ENCODE assay signal across 38 cellular contexts in genomic region chr21:32975811-32976507, GRCh38. TPM values are rescaled to one million over a fixed set of nuclear protein-coding genes. Genes with fewer than 3 reads are reported as not detected.
"Had no signal": no experiment of that assay in that cellular context is flagged by ENCODE, and none has a peak within 500 bp of the region (broad histone marks: within the 10 kb centered on the region; RNA-seq: fewer than 3 reads in every experiment).

No MANE protein-coding gene starts in this region.

- H3K27me3 ChIP-seq: ascending aorta, right atrium auricular region had no signal

- H3K4me3 Mint-ChIP-seq: activated CD4-positive, alpha-beta memory T cell treated with anti-CD3 and anti-CD28 coated beads for 36 hours; activated CD4-positive, alpha-beta T cell treated with anti-CD3 and anti-CD28 coated beads, Interleukin-2, amount 10 ng/mL, durations not matched to agents 24 days and 14 days; activated naive CD4-positive, alpha-beta T cell treated with anti-CD3 and anti-CD28 coated beads for 36 hours; activated naive CD8-positive, alpha-beta T cell treated with anti-CD3 and anti-CD28 coated beads for 36 hours; activated T-helper 1 cell treated with anti-CD3 and anti-CD28 coated beads, Interleukin-12 subunit alpha, Interleukin-12 subunit beta, Interleukin-2, Interleukin-4 antibody, amounts not matched to agents 30 ng/mL and 10 ng/mL and 1 ng/mL, durations not matched to agents 14 hours and 24 hours and 36 hours; endodermal cell; naive B cell; nephron progenitor cell; stimulated activated memory B cell treated with anti-CD40 and anti-IgM and Interleukin-4, amounts not matched to agents 10 μg/mL and 1 μg/mL and 100 μg/mL, for 72 hours; stimulated activated naive CD8-positive, alpha-beta T cell treated with anti-CD3 and anti-CD28 coated beads, Interleukin-15, amount 100 ng/mL, for 72 hours; T-helper 17 cell had no signal

- H3K4me1 ChIP-seq: adrenal gland, ascending aorta, esophagus squamous epithelium, heart right ventricle, parathyroid adenoma, psoas muscle, right atrium auricular region, tibial artery, upper lobe of right lung had no signal

- H3K9me3 Mint-ChIP-seq: activated CD4-positive, alpha-beta memory T cell treated with anti-CD3 and anti-CD28 coated beads for 36 hours; activated CD4-positive, alpha-beta T cell treated with anti-CD3 and anti-CD28 coated beads, Interleukin-2, amount 10 ng/mL, durations not matched to agents 24 days and 14 days; activated naive CD4-positive, alpha-beta T cell treated with anti-CD3 and anti-CD28 coated beads for 36 hours; activated naive CD8-positive, alpha-beta T cell treated with anti-CD3 and anti-CD28 coated beads for 36 hours; activated T-helper 1 cell treated with anti-CD3 and anti-CD28 coated beads, Interleukin-12 subunit alpha, Interleukin-12 subunit beta, Interleukin-2, Interleukin-4 antibody, amounts not matched to agents 30 ng/mL and 10 ng/mL and 1 ng/mL, durations not matched to agents 14 hours and 24 hours and 36 hours; endodermal cell; nephron progenitor cell; stimulated activated naive CD8-positive, alpha-beta T cell treated with anti-CD3 and anti-CD28 coated beads, Interleukin-15, amount 100 ng/mL, for 72 hours had no signal

- H3K27ac ChIP-seq: adrenal gland, ascending aorta, esophagus squamous epithelium, heart right ventricle, parathyroid adenoma, psoas muscle, right atrium auricular region, tibial artery, upper lobe of right lung, WERI-Rb-1 had no signal

- H3K9me3 ChIP-seq: adrenal gland, ascending aorta, esophagus squamous epithelium, heart right ventricle, psoas muscle, right atrium auricular region, tibial artery, upper lobe of right lung had no signal

- H3K36me3 Mint-ChIP-seq: activated CD4-positive, alpha-beta memory T cell treated with anti-CD3 and anti-CD28 coated beads for 36 hours; activated naive CD8-positive, alpha-beta T cell treated with anti-CD3 and anti-CD28 coated beads for 36 hours; brain; naive B cell; stimulated activated memory B cell treated with anti-CD40 and anti-IgM and Interleukin-4, amounts not matched to agents 10 μg/mL and 1 μg/mL and 100 μg/mL, for 72 hours had no signal

- ATAC-seq: heart right ventricle; left ventricle myocardium superior; psoas muscle; stimulated activated memory B cell treated with anti-CD40 and anti-IgM and Interleukin-4, amounts not matched to agents 10 μg/mL and 1 μg/mL and 100 μg/mL, for 72 hours; stimulated activated naive CD8-positive, alpha-beta T cell treated with anti-CD3 and anti-CD28 coated beads, Interleukin-15, amount 100 ng/mL, for 72 hours; T-helper 17 cell; upper lobe of right lung had no signal

- H3K27ac Mint-ChIP-seq: activated CD4-positive, alpha-beta memory T cell treated with anti-CD3 and anti-CD28 coated beads for 36 hours; activated CD4-positive, alpha-beta T cell treated with anti-CD3 and anti-CD28 coated beads, Interleukin-2, amount 10 ng/mL, durations not matched to agents 24 days and 14 days; activated naive CD4-positive, alpha-beta T cell treated with anti-CD3 and anti-CD28 coated beads for 36 hours; activated naive CD8-positive, alpha-beta T cell treated with anti-CD3 and anti-CD28 coated beads for 36 hours; activated T-helper 1 cell treated with anti-CD3 and anti-CD28 coated beads, Interleukin-12 subunit alpha, Interleukin-12 subunit beta, Interleukin-2, Interleukin-4 antibody, amounts not matched to agents 30 ng/mL and 10 ng/mL and 1 ng/mL, durations not matched to agents 14 hours and 24 hours and 36 hours; endodermal cell; nephron progenitor cell; stimulated activated memory B cell treated with anti-CD40 and anti-IgM and Interleukin-4, amounts not matched to agents 10 μg/mL and 1 μg/mL and 100 μg/mL, for 72 hours; stimulated activated naive CD8-positive, alpha-beta T cell treated with anti-CD3 and anti-CD28 coated beads, Interleukin-15, amount 100 ng/mL, for 72 hours; T-helper 17 cell had no signal

- H3K4me3 ChIP-seq: adrenal gland, ascending aorta, esophagus squamous epithelium, heart right ventricle, psoas muscle, right atrium auricular region, smooth muscle cell, tibial artery, upper lobe of right lung had no signal

- H3K36me3 ChIP-seq: adrenal gland, ascending aorta, esophagus squamous epithelium, heart right ventricle, right atrium auricular region, tibial artery, upper lobe of right lung, WERI-Rb-1 had no signal

- H3K4me1 Mint-ChIP-seq: activated CD4-positive, alpha-beta T cell treated with anti-CD3 and anti-CD28 coated beads, Interleukin-2, amount 10 ng/mL, durations not matched to agents 24 days and 14 days; activated naive CD8-positive, alpha-beta T cell treated with anti-CD3 and anti-CD28 coated beads for 36 hours; endodermal cell; naive B cell; stimulated activated memory B cell treated with anti-CD40 and anti-IgM and Interleukin-4, amounts not matched to agents 10 μg/mL and 1 μg/mL and 100 μg/mL, for 72 hours; stimulated activated naive CD8-positive, alpha-beta T cell treated with anti-CD3 and anti-CD28 coated beads, Interleukin-15, amount 100 ng/mL, for 72 hours had no signal

- DNase-seq: activated CD4-positive, alpha-beta memory T cell treated with anti-CD3 and anti-CD28 coated beads for 36 hours; activated CD4-positive, alpha-beta T cell treated with anti-CD3 and anti-CD28 coated beads, Interleukin-2, amount 10 ng/mL, durations not matched to agents 24 days and 14 days; activated CD4-positive, CD25-positive, alpha-beta regulatory T cell treated with anti-CD3 and anti-CD28 coated beads, Interleukin-2, amount 50 U/mL, for 72 hours; activated CD8-positive, alpha-beta memory T cell treated with anti-CD3 and anti-CD28 coated beads, Interleukin-2, amount 50 U/mL, for 4 hours; activated effector memory CD4-positive, alpha-beta T cell treated with anti-CD3 and anti-CD28 coated beads, Interleukin-2, amount 50 U/mL, for 16 hours; activated naive CD4-positive, alpha-beta T cell treated with anti-CD3 and anti-CD28 coated beads for 36 hours; activated naive CD8-positive, alpha-beta T cell treated with anti-CD3 and anti-CD28 coated beads for 36 hours; activated T-cell treated with anti-CD3 and anti-CD28 coated beads, Interleukin-2, amount 50 U/mL, for 1 hour; adrenal gland; endodermal cell; esophagus squamous epithelium; foreskin melanocyte; heart right ventricle; left ventricle myocardium superior; naive B cell; nephron progenitor cell; psoas muscle; stimulated activated CD4-positive, alpha-beta T cell treated with anti-CD3 and anti-CD28 coated beads, Interleukin-1b, Interleukin-23, amount 100 ng/mL, for 48 hours; stimulated activated CD4-positive, alpha-beta T cell treated with anti-CD3 and anti-CD28 coated beads, Interleukin-4, amount 100 ng/mL, for 4 hours; stimulated activated CD8-positive, alpha-beta memory T cell treated with anti-CD3 and anti-CD28 coated beads, Interleukin-4, amount 100 ng/mL, for 48 hours; stimulated activated naive CD8-positive, alpha-beta T cell treated with anti-CD3 and anti-CD28 coated beads, Interleukin-15, amount 100 ng/mL, for 72 hours; T-helper 17 cell; T1000; upper lobe of right lung; WERI-Rb-1 had no signal

RNA-seq across cellular contexts. Expression of gene OLIG2, which starts 49.8 kb away (rescaled TPM):
- total RNA-seq: activated CD4-positive, alpha-beta memory T cell treated with anti-CD3 and anti-CD28 coated beads for 36 hours; activated CD4-positive, alpha-beta T cell treated with anti-CD3 and anti-CD28 coated beads, Interleukin-2, amount 10 ng/mL, durations not matched to agents 24 days and 14 days; activated CD8-positive, alpha-beta memory T cell treated with anti-CD3 and anti-CD28 coated beads for 36 hours; activated naive CD4-positive, alpha-beta T cell treated with anti-CD3 and anti-CD28 coated beads for 36 hours; activated naive CD8-positive, alpha-beta T cell treated with anti-CD3 and anti-CD28 coated beads for 36 hours; activated T-helper 1 cell treated with anti-CD3 and anti-CD28 coated beads, Interleukin-12 subunit alpha, Interleukin-12 subunit beta, Interleukin-2, Interleukin-4 antibody, amounts not matched to agents 30 ng/mL and 10 ng/mL and 1 ng/mL, durations not matched to agents 14 hours and 24 hours and 36 hours; adrenal gland; ascending aorta; cardiac septum; esophagus squamous epithelium; glomerular endothelial cell; heart right ventricle; kidney epithelial cell; left ventricle myocardium superior; lung microvascular endothelial cell; right atrium auricular region; smooth muscle cell; T-helper 17 cell; upper lobe of right lung had no signal
